9 cellular contexts compared by ENCODE assay signal in the genomic region with DNA sequence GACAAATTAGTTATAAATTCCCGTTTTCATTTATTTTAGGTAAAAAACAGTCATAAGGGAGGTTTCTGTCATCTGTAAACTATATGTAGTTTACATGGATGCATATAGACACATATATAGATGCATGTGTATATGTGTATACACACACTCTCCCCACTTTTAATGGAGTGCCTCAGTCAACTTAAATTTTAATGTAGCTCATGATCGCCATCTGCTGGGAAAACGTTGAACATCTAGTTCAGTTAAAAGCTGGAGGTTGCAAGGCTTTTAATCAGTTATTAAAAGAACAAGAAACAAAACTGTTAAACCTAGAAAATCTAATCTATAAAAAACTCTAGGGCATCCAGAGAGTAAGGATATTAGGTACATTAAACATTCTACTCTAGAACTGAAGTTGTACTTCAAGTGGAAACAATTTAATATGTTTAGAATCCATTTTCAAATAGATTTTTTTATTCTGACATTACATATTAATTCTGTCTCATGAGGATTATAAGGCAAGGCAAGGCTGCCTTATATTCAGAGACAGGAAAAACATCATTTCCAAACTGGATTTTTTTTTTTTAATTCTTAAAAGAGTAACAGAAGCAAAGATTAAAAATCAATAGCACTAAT.
A peak's percentile ranks its signal among the peaks of the same experiment; 100 is the strongest.
DNase-seq lines count a peak whose midpoint lies in the region; ATAC-seq and TF ChIP-seq lines count a peak whose summit lies in the region.
"Had no signal": no experiment of that assay in that cellular context is flagged by ENCODE, and none has a peak within 500 bp of the region (broad histone marks: within the 10 kb centered on the region; RNA-seq: fewer than 3 reads in every experiment).

No MANE protein-coding gene starts in this region.

- peak; percentile 56 for TF ChIP-seq CTCF in fibroblast of mammary gland (conservative IDR thresholded peaks at IDR 0.05; ENCODE audit: control insufficient read depth, insufficient read depth, low read depth, low read length)
- TF ChIP-seq CTCF in osteoblast (IDR thresholded peaks at IDR 0.05; ENCODE audit: extremely low read depth, low read depth, low read length), result peak; percentile 54

- H2AFZ ChIP-seq in osteoblast (ENCODE audit: low read length), result no peak overlapping the region

- H3K27me3 ChIP-seq in osteoblast (ENCODE audit: insufficient read depth, low read length), result no peaks in the 10 kb centered on the region
- H3K27me3 ChIP-seq: BLaER1 had no signal

- H3K4me3 Mint-ChIP-seq in activated CD4-positive, alpha-beta memory T cell treated with anti-CD3 and anti-CD28 coated beads for 36 hours, result no peak overlapping the region

- H3K27ac Mint-ChIP-seq in activated CD4-positive, alpha-beta memory T cell treated with anti-CD3 and anti-CD28 coated beads for 36 hours, result no peak overlapping the region

- no peak overlapping the region for H3K4me2 ChIP-seq in osteoblast (ENCODE audit: insufficient read depth, low read length)
- H3K4me2 ChIP-seq: BLaER1 had no signal

- POLR2A ChIA-PET in activated CD4-positive, alpha-beta memory T cell treated with anti-CD3 and anti-CD28 coated beads for 36 hours (lab: Charles Lee), result no interaction called here

- CTCF ChIA-PET in activated CD4-positive, alpha-beta memory T cell treated with anti-CD3 and anti-CD28 coated beads for 36 hours (lab: Charles Lee), result interaction anchor here (0.6 to 3.8 kb wide), 31 partner anchors 8 to 1239 kb away, joined by 3 to 71 read pairs (median 3); no protein-coding TSS in a partner anchor

- H3K36me3 ChIP-seq in osteoblast (ENCODE audit: insufficient read depth, low read length), result no peaks in the 10 kb centered on the region

- ATAC-seq in GM21576 (IDR thresholded peaks at IDR 0.05; ENCODE audit: unreplicated experiment) (peak; percentile 46), HG02938 (IDR thresholded peaks at IDR 0.05; ENCODE audit: unreplicated experiment) (no peak)

- intact Hi-C loops in activated CD4-positive, alpha-beta memory T cell treated with anti-CD3 and anti-CD28 coated beads for 36 hours (cut with micrococcal nuclease), result loop anchor here (1.0 kb wide), 2 partner anchors 149 to 238 kb away; no protein-coding TSS in a partner anchor

- H3K27ac ChIP-seq in osteoblast (ENCODE audit: low read depth, low read length), result no peak overlapping the region
- H3K27ac ChIP-seq: BLaER1 had no signal

- H3K4me3 ChIP-seq in fibroblast of mammary gland (ENCODE audit: control insufficient read depth, low read depth, low read length), result no peak overlapping the region
- no peak overlapping the region for H3K4me3 ChIP-seq in osteoblast (ENCODE audit: insufficient read depth, low read length)
- H3K4me3 ChIP-seq: BLaER1 had no signal

- peak; percentile 6 for DNase-seq in DMS79 treated with DMSO at 0.1 percent for 48 hours (lab: John Stamatoyannopoulos, UW)
- DNase-seq in DMS79 (lab: John Stamatoyannopoulos, UW), result no peak
- DNase-seq in NCI-H1930 (lab: John Stamatoyannopoulos, UW), result peak; percentile 0 to 7
- DNase-seq in activated CD4-positive, alpha-beta memory T cell treated with anti-CD3 and anti-CD28 coated beads for 36 hours, result peak; percentile 25
- peak; percentile 53 for DNase-seq in fibroblast of mammary gland (ENCODE audit: low read depth)
- DNase-seq in osteoblast (ENCODE audit: insufficient read length, low spot score, missing footprints), result peak; percentile 17

- H3K4me1 Mint-ChIP-seq in activated CD4-positive, alpha-beta memory T cell treated with anti-CD3 and anti-CD28 coated beads for 36 hours (ENCODE audit: low read depth), result no peaks in the 10 kb centered on the region

- peaks cover 7% of the 10 kb centered on the region for H3K36me3 Mint-ChIP-seq in activated CD4-positive, alpha-beta memory T cell treated with anti-CD3 and anti-CD28 coated beads for 36 hours

- H3K79me2 ChIP-seq in osteoblast (ENCODE audit: insufficient read depth, low read length), result no peaks in the 10 kb centered on the region

- no peaks in the 10 kb centered on the region for H3K9me3 ChIP-seq in osteoblast (ENCODE audit: low read depth, low read length)
- H3K9me3 ChIP-seq: BLaER1 had no signal

- no peaks in the 10 kb centered on the region for H3K4me1 ChIP-seq in osteoblast (ENCODE audit: insufficient read depth, low read length)

- no peaks in the 10 kb centered on the region for H3K27me3 Mint-ChIP-seq in activated CD4-positive, alpha-beta memory T cell treated with anti-CD3 and anti-CD28 coated beads for 36 hours

- H3K9me3 Mint-ChIP-seq in activated CD4-positive, alpha-beta memory T cell treated with anti-CD3 and anti-CD28 coated beads for 36 hours, result no peaks in the 10 kb centered on the region

- no peaks in the 10 kb centered on the region for H4K20me1 ChIP-seq in osteoblast (ENCODE audit: insufficient read depth, low read length)
